In genomic region chr11:85854557-85855340, GRCh38 we compare ENCODE assay signal across 1 cellular context.
A peak's percentile ranks its signal among the peaks of the same experiment; 100 is the strongest.
TF ChIP-seq lines count a peak whose summit lies in the region.

No MANE protein-coding gene starts in this region.

TF ChIP-seq in HepG2, 621 proteins besides CTCF, POLR2A, EP300 and RAD21 (continued from another document and continues in another):
- TF ChIP-seq, protein P1, sequence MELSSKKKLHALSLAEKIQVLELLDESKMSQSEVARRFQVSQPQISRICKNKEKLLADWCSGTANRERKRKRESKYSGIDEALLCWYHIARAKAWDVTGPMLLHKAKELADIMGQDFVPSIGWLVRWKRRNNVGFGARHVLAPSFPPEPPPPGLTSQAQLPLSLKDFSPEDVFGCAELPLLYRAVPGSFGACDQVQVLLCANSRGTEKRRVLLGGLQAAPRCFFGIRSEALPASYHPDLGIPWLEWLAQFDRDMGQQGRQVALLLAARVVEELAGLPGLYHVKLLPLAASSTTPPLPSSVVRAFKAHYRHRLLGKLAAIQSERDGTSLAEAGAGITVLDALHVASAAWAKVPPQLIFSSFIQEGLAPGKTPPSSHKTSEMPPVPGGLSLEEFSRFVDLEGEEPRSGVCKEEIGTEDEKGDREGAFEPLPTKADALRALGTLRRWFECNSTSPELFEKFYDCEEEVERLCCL (CRISPR knock-in tag; IDR thresholded peaks at IDR 0.05; ENCODE audit: borderline replicate concordance) = peak; percentile 90; the same call in 1 of the 2 replicates
- TF ChIP-seq, protein P2, sequence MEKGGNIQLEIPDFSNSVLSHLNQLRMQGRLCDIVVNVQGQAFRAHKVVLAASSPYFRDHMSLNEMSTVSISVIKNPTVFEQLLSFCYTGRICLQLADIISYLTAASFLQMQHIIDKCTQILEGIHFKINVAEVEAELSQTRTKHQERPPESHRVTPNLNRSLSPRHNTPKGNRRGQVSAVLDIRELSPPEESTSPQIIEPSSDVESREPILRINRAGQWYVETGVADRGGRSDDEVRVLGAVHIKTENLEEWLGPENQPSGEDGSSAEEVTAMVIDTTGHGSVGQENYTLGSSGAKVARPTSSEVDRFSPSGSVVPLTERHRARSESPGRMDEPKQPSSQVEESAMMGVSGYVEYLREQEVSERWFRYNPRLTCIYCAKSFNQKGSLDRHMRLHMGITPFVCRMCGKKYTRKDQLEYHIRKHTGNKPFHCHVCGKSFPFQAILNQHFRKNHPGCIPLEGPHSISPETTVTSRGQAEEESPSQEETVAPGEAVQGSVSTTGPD (CRISPR knock-in tag; IDR thresholded peaks at IDR 0.05) = no peak; the same call in 1 of the 2 replicates
- TF ChIP-seq ZNF496 (CRISPR knock-in tag; IDR thresholded peaks at IDR 0.05; ENCODE audit: insufficient replicate concordance) (no peak), PRDM10 (CRISPR knock-in tag; IDR thresholded peaks at IDR 0.05; ENCODE audit: low read depth) (no peak; the same call in 1 of the 2 replicates), RFX1 (IDR thresholded peaks at IDR 0.05) (peak; percentile 71), XRCC5 (optimal IDR thresholded peaks at IDR 0.05; ENCODE audit: low read length) (peak; percentile 82), ZC3H13 (CRISPR knock-in tag; IDR thresholded peaks at IDR 0.05) (peak; percentile 68; the same call in 1 of the 2 replicates), SSRP1 (CRISPR knock-in tag; IDR thresholded peaks at IDR 0.05) (0 out of 2 replicates have a peak, but pooled peaks have one; percentile 69), ZNF569 (CRISPR knock-in tag; IDR thresholded peaks at IDR 0.05; ENCODE audit: borderline replicate concordance) (peak; percentile 92; the same call in 1 of the 2 replicates), IRF2 (CRISPR knock-in tag; IDR thresholded peaks at IDR 0.05) (peak; percentile 93), RXRB (CRISPR knock-in tag; IDR thresholded peaks at IDR 0.05; ENCODE audit: borderline replicate concordance) (peak; percentile 74; the same call in 1 of the 2 replicates), ZNF574 (CRISPR knock-in tag; IDR thresholded peaks at IDR 0.05) (peak; percentile 79), ZNF253 (CRISPR knock-in tag; IDR thresholded peaks at IDR 0.05; ENCODE audit: borderline replicate concordance) (0 out of 2 replicates have a peak, but pooled peaks have one; percentile 49), HES4 (CRISPR knock-in tag; IDR thresholded peaks at IDR 0.05; ENCODE audit: borderline replicate concordance) (0 out of 2 replicates have a peak, but pooled peaks have one; percentile 63), ZNF552 (CRISPR knock-in tag; IDR thresholded peaks at IDR 0.05; ENCODE audit: borderline replicate concordance) (peak; percentile 91), REXO4 (CRISPR knock-in tag; IDR thresholded peaks at IDR 0.05; ENCODE audit: borderline replicate concordance) (no peak; the same call in 1 of the 2 replicates), ZNF251 (CRISPR knock-in tag; IDR thresholded peaks at IDR 0.05) (0 out of 2 replicates have a peak, but pooled peaks have one; percentile 36), ZNF777 (CRISPR knock-in tag; IDR thresholded peaks at IDR 0.05) (peak; percentile 54), TP53 (CRISPR knock-in tag; conservative IDR thresholded peaks at IDR 0.05) (no peak), ZNF75D (CRISPR knock-in tag; IDR thresholded peaks at IDR 0.05; ENCODE audit: borderline replicate concordance) (no peak), RORA (CRISPR knock-in tag; IDR thresholded peaks at IDR 0.05) (no peak), ZFYVE20 (CRISPR knock-in tag; IDR thresholded peaks at IDR 0.05; ENCODE audit: borderline replicate concordance, low read depth) (no peak; the same call in 1 of the 2 replicates), FOXM1 (CRISPR knock-in tag; IDR thresholded peaks at IDR 0.05) (no peak), ZNF720 (CRISPR knock-in tag; IDR thresholded peaks at IDR 0.05) (no peak), ZMYM2 (CRISPR knock-in tag; IDR thresholded peaks at IDR 0.05) (peak; percentile 68), NCOA1 (CRISPR knock-in tag; IDR thresholded peaks at IDR 0.05) (0 out of 2 replicates have a peak, but pooled peaks have one; percentile 77), ZNF343 (CRISPR knock-in tag; IDR thresholded peaks at IDR 0.05) (peak; percentile 88; the same call in 1 of the 2 replicates), KDM2A (CRISPR knock-in tag; IDR thresholded peaks at IDR 0.05; ENCODE audit: borderline replicate concordance, low read depth) (peak; percentile 93), ZNF724P (CRISPR knock-in tag; IDR thresholded peaks at IDR 0.05; ENCODE audit: borderline replicate concordance) (peak; percentile 96; the same call in 1 of the 2 replicates), ZNF280B (CRISPR knock-in tag; IDR thresholded peaks at IDR 0.05; ENCODE audit: borderline replicate concordance) (peak; percentile 94), ZBTB43 (CRISPR knock-in tag; conservative IDR thresholded peaks at IDR 0.05) (peak; percentile 32; the same call in 1 of the 2 replicates), SP140L (CRISPR knock-in tag; IDR thresholded peaks at IDR 0.05; ENCODE audit: borderline replicate concordance) (peak; percentile 68; the same call in 1 of the 2 replicates), MIXL1 (CRISPR knock-in tag; IDR thresholded peaks at IDR 0.05) (peak; percentile 79), ZNF713 (CRISPR knock-in tag; IDR thresholded peaks at IDR 0.05) (0 out of 2 replicates have a peak, but pooled peaks have one; percentile 78), RFXAP (CRISPR knock-in tag; IDR thresholded peaks at IDR 0.05; ENCODE audit: borderline replicate concordance) (peak; percentile 75; the same call in 1 of the 2 replicates), ZNF232 (CRISPR knock-in tag; IDR thresholded peaks at IDR 0.05; ENCODE audit: borderline replicate concordance) (peak; percentile 87; the same call in 1 of the 2 replicates), ZNF276 (CRISPR knock-in tag; IDR thresholded peaks at IDR 0.05; ENCODE audit: low read depth) (peak; percentile 74; the same call in 1 of the 2 replicates), PAXIP1 (CRISPR knock-in tag; conservative IDR thresholded peaks at IDR 0.05) (peak; percentile 58), MED13 (CRISPR knock-in tag; IDR thresholded peaks at IDR 0.05) (peak; percentile 54; the same call in 1 of the 2 replicates), ZFP90 (CRISPR knock-in tag; IDR thresholded peaks at IDR 0.05; ENCODE audit: borderline replicate concordance) (peak; percentile 64; the same call in 1 of the 2 replicates)
- TF ChIP-seq, protein P3, sequence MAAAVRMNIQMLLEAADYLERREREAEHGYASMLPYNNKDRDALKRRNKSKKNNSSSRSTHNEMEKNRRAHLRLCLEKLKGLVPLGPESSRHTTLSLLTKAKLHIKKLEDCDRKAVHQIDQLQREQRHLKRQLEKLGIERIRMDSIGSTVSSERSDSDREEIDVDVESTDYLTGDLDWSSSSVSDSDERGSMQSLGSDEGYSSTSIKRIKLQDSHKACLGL (CRISPR knock-in tag; IDR thresholded peaks at IDR 0.05) = peak; percentile 94
